In the genomic region with DNA sequence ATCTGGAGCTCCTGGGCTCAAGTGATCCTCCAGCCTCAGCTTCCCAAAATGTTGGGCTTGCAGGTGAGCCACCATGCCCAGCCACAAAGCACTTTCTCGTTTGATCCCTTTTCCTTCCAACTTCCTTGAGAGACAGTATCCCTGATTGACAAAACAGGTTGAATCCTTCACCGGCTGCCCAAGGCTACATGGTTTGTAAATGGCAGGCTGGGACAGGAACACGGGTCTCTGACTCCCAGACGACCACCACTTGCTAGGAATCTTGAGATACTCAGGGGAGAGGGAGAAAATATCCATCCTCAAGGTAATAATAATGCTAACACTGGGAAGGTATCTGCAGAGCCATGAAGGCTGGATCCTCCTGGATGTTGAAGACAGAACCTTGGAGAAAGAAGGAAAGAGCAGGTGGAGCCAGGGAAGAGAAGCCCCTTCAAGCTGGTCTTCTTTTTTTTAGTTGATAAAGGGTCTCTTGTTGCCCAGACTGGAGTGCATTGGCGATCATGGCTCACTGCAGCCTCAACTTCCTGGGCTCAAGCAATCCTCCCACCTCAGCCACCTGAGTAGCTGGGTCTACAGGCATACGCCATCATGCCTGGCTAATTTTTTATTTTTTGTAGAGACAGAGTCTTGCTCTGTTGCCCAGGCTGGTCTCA, we compare ENCODE assay signal across 20 cellular contexts. TPM values are rescaled to one million over a fixed set of nuclear protein-coding genes. Genes with fewer than 3 reads are reported as not detected.
"Had no signal": no experiment of that assay in that cellular context is flagged by ENCODE, and none has a peak within 500 bp of the region (broad histone marks: within the 10 kb centered on the region; RNA-seq: fewer than 3 reads in every experiment).

No MANE protein-coding gene starts in this region.

- H3K36me3 ChIP-seq: pancreas, uterus had no signal

- H3K9me3 ChIP-seq: left lung, pancreas, spleen, tibial nerve, uterus had no signal

- H3K4me3 Mint-ChIP-seq: memory B cell; naive thymus-derived CD4-positive, alpha-beta T cell; stimulated activated naive B cell treated with anti-CD40 and anti-IgM and Interleukin-4, amounts not matched to agents 10 μg/mL and 1 μg/mL and 100 μg/mL, for 72 hours had no signal

- H3K27me3 ChIP-seq: pancreas, spleen, tibial nerve, uterus had no signal

- H3K4me1 ChIP-seq: pancreas had no signal

- H3K27ac Mint-ChIP-seq: activated naive CD4-positive, alpha-beta T cell treated with anti-CD3 and anti-CD28 coated beads, Interleukin-2, amount 50 U/mL, for 72 hours; memory B cell; stimulated activated naive B cell treated with anti-CD40 and anti-IgM and Interleukin-4, amounts not matched to agents 10 μg/mL and 1 μg/mL and 100 μg/mL, for 72 hours had no signal

- H3K36me3 Mint-ChIP-seq: activated naive CD4-positive, alpha-beta T cell treated with anti-CD3 and anti-CD28 coated beads, Interleukin-2, amount 50 U/mL, for 72 hours; memory B cell; naive thymus-derived CD4-positive, alpha-beta T cell; stimulated activated naive B cell treated with anti-CD40 and anti-IgM and Interleukin-4, amounts not matched to agents 10 μg/mL and 1 μg/mL and 100 μg/mL, for 72 hours had no signal

- H3K27ac ChIP-seq: left lung, pancreas, spleen, tibial nerve, uterus had no signal

- H3K4me3 ChIP-seq: left lung, pancreas, spleen, tibial nerve, uterus had no signal

- DNase-seq: activated CD4-positive, alpha-beta T cell treated with anti-CD3 and anti-CD28 coated beads for 48 hours; activated CD4-positive, CD25-positive, alpha-beta regulatory T cell; activated gamma-delta T cell treated with Interleukin-2 at 50 U/mL for 16 hours; cerebellar nuclear complex; dermis blood vessel endothelial cell; foreskin melanocyte; hypothalamus; kidney; left lung; spleen; stimulated activated naive B cell treated with anti-CD40 and anti-IgM and Interleukin-4, amounts not matched to agents 10 μg/mL and 1 μg/mL and 100 μg/mL, for 72 hours; T-helper 1 cell; T-helper 9 cell; uterus had no signal

- H3K27me3 Mint-ChIP-seq: memory B cell had no signal

- H3K9me3 Mint-ChIP-seq: activated naive CD4-positive, alpha-beta T cell treated with anti-CD3 and anti-CD28 coated beads, Interleukin-2, amount 50 U/mL, for 72 hours; memory B cell; stimulated activated naive B cell treated with anti-CD40 and anti-IgM and Interleukin-4, amounts not matched to agents 10 μg/mL and 1 μg/mL and 100 μg/mL, for 72 hours had no signal

RNA-seq across cellular contexts. Expression of a gene that starts 19.8 kb away (rescaled TPM):
- total RNA-seq: activated naive CD4-positive, alpha-beta T cell treated with anti-CD3 and anti-CD28 coated beads, Interleukin-2, amount 50 U/mL, for 72 hours had no signal

RNA-seq across cellular contexts. Expression of a gene that starts 20.8 kb away (rescaled TPM):
- polyA plus RNA-seq: naive thymus-derived CD4-positive, alpha-beta T cell had no signal

RNA-seq across cellular contexts. Expression of a gene that starts 30.7 kb away (rescaled TPM):
- total RNA-seq: activated naive CD4-positive, alpha-beta T cell treated with anti-CD3 and anti-CD28 coated beads, Interleukin-2, amount 50 U/mL, for 72 hours; renal cortical epithelial cell had no signal
